ENCODE assay signal across 1 cellular context in the genomic region with DNA sequence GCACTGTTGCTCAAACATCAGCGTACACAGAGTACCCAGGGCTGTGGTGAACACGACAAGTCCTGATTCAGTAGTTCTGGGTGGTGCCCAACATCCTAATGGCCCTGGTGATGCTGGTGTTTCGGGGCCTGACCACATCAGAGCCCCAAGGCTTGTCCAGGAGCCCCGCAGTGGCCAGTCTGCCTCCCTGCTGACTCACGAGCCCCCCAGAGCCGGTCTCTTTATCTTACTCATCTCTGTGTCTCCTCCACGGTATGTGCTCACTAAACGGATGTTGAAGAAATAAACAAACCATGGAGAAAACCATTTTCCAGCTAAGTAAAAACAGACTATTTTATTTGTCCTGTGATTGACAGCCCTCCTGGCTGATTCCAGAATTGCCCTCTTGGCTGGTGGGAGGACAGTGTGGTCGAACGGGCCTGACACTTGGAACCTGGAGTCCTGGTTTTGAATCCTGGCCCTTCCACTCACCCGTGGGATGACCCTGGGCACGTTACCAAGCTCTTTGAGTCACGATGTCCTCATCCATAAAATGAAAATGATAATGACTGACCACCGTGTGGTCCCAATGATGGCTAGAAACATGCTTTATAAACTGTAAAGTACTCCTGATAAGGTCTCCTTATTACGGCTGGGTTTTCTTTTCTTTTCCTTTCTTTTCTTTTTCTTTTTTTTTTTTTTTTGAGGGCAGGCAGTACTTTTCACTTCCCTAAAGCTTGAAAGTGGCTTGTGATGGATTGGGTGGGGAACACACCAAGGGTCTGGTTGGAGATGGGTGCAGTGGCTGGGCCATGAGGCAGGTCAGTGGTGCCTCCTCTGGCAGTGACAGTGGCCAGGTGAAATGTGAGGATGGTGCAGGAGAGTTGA.
A peak's percentile ranks its signal among the peaks of the same experiment; 100 is the strongest.
TF ChIP-seq lines count a peak whose summit lies in the region.

No MANE protein-coding gene starts in this region.

TF ChIP-seq in HEK293, 187 proteins besides CTCF, POLR2A, EP300 and RAD21 (continued from another document):
- TF ChIP-seq, protein P1, sequence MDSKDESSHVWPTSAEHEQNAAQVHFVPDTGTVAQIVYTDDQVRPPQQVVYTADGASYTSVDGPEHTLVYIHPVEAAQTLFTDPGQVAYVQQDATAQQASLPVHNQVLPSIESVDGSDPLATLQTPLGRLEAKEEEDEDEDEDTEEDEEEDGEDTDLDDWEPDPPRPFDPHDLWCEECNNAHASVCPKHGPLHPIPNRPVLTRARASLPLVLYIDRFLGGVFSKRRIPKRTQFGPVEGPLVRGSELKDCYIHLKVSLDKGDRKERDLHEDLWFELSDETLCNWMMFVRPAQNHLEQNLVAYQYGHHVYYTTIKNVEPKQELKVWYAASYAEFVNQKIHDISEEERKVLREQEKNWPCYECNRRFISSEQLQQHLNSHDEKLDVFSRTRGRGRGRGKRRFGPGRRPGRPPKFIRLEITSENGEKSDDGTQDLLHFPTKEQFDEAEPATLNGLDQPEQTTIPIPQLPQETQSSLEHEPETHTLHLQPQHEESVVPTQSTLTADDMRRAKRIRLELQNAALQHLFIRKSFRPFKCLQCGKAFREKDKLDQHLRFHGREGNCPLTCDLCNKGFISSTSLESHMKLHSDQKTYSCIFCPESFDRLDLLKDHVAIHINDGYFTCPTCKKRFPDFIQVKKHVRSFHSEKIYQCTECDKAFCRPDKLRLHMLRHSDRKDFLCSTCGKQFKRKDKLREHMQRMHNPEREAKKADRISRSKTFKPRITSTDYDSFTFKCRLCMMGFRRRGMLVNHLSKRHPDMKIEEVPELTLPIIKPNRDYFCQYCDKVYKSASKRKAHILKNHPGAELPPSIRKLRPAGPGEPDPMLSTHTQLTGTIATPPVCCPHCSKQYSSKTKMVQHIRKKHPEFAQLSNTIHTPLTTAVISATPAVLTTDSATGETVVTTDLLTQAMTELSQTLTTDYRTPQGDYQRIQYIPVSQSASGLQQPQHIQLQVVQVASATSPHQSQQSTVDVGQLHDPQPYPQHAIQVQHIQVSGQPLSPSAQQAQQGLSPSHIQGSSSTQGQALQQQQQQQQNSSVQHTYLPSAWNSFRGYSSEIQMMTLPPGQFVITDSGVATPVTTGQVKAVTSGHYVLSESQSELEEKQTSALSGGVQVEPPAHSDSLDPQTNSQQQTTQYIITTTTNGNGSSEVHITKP (tag by site-specific recombination; IDR thresholded peaks at IDR 0.05): peak; percentile 46
- TF ChIP-seq, protein P2, sequence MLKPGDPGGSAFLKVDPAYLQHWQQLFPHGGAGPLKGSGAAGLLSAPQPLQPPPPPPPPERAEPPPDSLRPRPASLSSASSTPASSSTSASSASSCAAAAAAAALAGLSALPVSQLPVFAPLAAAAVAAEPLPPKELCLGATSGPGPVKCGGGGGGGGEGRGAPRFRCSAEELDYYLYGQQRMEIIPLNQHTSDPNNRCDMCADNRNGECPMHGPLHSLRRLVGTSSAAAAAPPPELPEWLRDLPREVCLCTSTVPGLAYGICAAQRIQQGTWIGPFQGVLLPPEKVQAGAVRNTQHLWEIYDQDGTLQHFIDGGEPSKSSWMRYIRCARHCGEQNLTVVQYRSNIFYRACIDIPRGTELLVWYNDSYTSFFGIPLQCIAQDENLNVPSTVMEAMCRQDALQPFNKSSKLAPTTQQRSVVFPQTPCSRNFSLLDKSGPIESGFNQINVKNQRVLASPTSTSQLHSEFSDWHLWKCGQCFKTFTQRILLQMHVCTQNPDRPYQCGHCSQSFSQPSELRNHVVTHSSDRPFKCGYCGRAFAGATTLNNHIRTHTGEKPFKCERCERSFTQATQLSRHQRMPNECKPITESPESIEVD (tag by site-specific recombination; IDR thresholded peaks at IDR 0.05): no peak
- no peak for TF ChIP-seq ZFP3 (tag by site-specific recombination; IDR thresholded peaks at IDR 0.05; ENCODE audit: low read depth)
- TF ChIP-seq MYNN (tag by site-specific recombination; IDR thresholded peaks at IDR 0.05; ENCODE audit: borderline replicate concordance): no peak
- TF ChIP-seq ZNF600 (tag by site-specific recombination; IDR thresholded peaks at IDR 0.05): no peak
- no peak for TF ChIP-seq ZXDB (tag by site-specific recombination; IDR thresholded peaks at IDR 0.05)
- TF ChIP-seq ZNF558 (tag by site-specific recombination; IDR thresholded peaks at IDR 0.05): no peak
- no peak for TF ChIP-seq ZNF513 (tag by site-specific recombination; IDR thresholded peaks at IDR 0.05)
- 0 out of 2 replicates have a peak, but pooled peaks have one; percentile 28 for TF ChIP-seq ZNF664 (tag by site-specific recombination; IDR thresholded peaks at IDR 0.05)
